In the genomic region with DNA sequence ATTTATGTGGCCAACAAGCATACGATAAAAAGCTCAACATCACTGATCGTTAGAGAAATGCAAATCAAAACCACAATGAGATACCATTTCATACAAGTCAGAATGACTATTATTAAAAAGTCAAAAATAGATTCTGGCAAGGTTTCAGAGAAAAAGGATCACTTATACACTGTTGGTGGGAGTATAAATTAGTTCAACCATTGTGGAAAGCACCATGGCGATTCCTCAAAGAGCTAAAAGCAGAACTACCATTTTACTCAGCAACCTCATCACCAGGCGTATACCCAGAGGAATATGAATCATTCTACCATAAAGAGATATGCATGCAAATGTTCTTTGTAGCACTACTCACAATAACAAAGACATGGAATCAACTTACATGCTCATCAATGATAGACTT, we compare ENCODE assay signal across 15 cellular contexts.
DNase-seq lines count a peak whose midpoint lies in the region; ATAC-seq, FAIRE-seq and TF ChIP-seq lines count a peak whose summit lies in the region.
"Had no signal": no experiment of that assay in that cellular context is flagged by ENCODE, and none has a peak within 500 bp of the region (broad histone marks: within the 10 kb centered on the region; RNA-seq: fewer than 3 reads in every experiment).

No MANE protein-coding gene starts in this region.

- POLR2A ChIA-PET in GM12878 (lab: Charles Lee), result no interaction called here

- H4K20me1 ChIP-seq in GM12878 (ENCODE audit: control insufficient read depth, insufficient read depth), result no peaks in the 10 kb centered on the region

- no peak overlapping the region for H3K9ac ChIP-seq in GM12878 (ENCODE audit: control insufficient read depth, insufficient read depth, low read length)

- no peak overlapping the region for H3K4me2 ChIP-seq in GM12878 (ENCODE audit: control insufficient read depth, insufficient read depth)

- no peaks in the 10 kb centered on the region for H3K27me3 ChIP-seq in GM12878 (replicated peaks in 1 of 2; ENCODE audit: control insufficient read depth in 2 of 2, insufficient read depth in 2 of 2, low read length in 1 of 2)
- H3K27me3 ChIP-seq: gastrocnemius medialis, SJSA1 had no signal

- SMC1A ChIA-PET in GM12878 (lab: Charles Lee; ENCODE audit: uncharacterized antibody, unreplicated experiment), result no interaction called here

- H3K9me3 ChIP-seq in GM12878 (replicated peaks; ENCODE audit: control insufficient read depth, insufficient read depth, low read length), result no peaks in the 10 kb centered on the region
- H3K9me3 ChIP-seq: gastrocnemius medialis, SJSA1 had no signal

- H3K79me2 ChIP-seq in GM12878 (ENCODE audit: control insufficient read depth, insufficient read depth, low read length), result no peaks in the 10 kb centered on the region

- DNase-seq in GM12878 (ENCODE audit: low read depth, low spot score), result peak; percentile 5
- no peak for DNase-seq in NCI-H128 (lab: John Stamatoyannopoulos, UW; ENCODE audit: unreplicated experiment)
- no peak for DNase-seq in foreskin melanocyte
- no peak for DNase-seq in DMS114 treated with DMSO at 0.1 percent for 48 hours (lab: John Stamatoyannopoulos, UW; ENCODE audit: unreplicated experiment)
- DNase-seq in cerebellum (ENCODE audit: low spot score), result no peak
- DNase-seq: activated CD4-positive, alpha-beta T cell treated with anti-CD3 and anti-CD28 coated beads, Interleukin-2, amount 50 U/mL, for 4 hours; activated T-cell treated with anti-CD3 and anti-CD28 coated beads, Interleukin-2, amount 50 U/mL, for 48 hours; DMS79 treated with DMSO at 0.1 percent for 48 hours; gastrocnemius medialis; mammary epithelial cell had no signal

- RAD21 ChIA-PET in GM12878 (lab: Charles Lee; ENCODE audit: unreplicated experiment), result no interaction called here

- ATAC-seq in GM18520 (IDR thresholded peaks at IDR 0.05; ENCODE audit: unreplicated experiment), result peak; percentile 77
- peak; percentile 58 for ATAC-seq in GM21619 (IDR thresholded peaks at IDR 0.05; ENCODE audit: unreplicated experiment)
- ATAC-seq in HG03159 (IDR thresholded peaks at IDR 0.05; ENCODE audit: unreplicated experiment), result peak; percentile 78
- ATAC-seq in GM12878, result peak; percentile 78
- ATAC-seq: gastrocnemius medialis had no signal

- intact Hi-C loops in GM12878 (cut with micrococcal nuclease; ENCODE audit: unreplicated experiment), result no loop called here

- TF ChIP-seq EP300 in GM12878 (IDR thresholded peaks at IDR 0.05; ENCODE audit: borderline replicate concordance in 1 of 2, control insufficient read depth in 1 of 2, low read depth in 2 of 2, low read length in 2 of 2), result no peak

- H3K27ac ChIP-seq in GM12878 (ENCODE audit: control insufficient read depth, insufficient read depth), result no peak overlapping the region
- H3K27ac ChIP-seq: gastrocnemius medialis, SJSA1, thoracic aorta had no signal

- no peak overlapping the region for H2AFZ ChIP-seq in GM12878 (ENCODE audit: control insufficient read depth, low read depth, low read length)

- FAIRE-seq in GM12878 (lab: Jason Lieb, UNC), result no peak

- in situ Hi-C loops in GM12878 (cut with MboI), result no loop called here

- WGBS in GM12878 (ENCODE audit: insufficient coverage, insufficient replicate concordance, low lambda C conversion rate, missing lambda C conversion rate), result 5% methylated on average over 4 of the region's 4 CpGs

- H3K4me3 ChIP-seq in GM12878, result no peak overlapping the region
- H3K4me3 ChIP-seq: gastrocnemius medialis, SJSA1, thoracic aorta had no signal

- CTCF ChIA-PET in GM12878 (lab: Yijun Ruan, JAX), result no interaction called here

- no peak for TF ChIP-seq RAD21 in GM12878 (IDR thresholded peaks at IDR 0.05; ENCODE audit: insufficient read depth, low read depth, low read length)

- no peak for TF ChIP-seq CTCF in GM12878 (IDR thresholded peaks at IDR 0.05 in 2 of 3, conservative IDR thresholded peaks at IDR 0.05 in 1 of 3; ENCODE audit: control insufficient read depth in 2 of 3, extremely low read depth in 1 of 3, insufficient read depth in 1 of 3, low read depth in 3 of 3, low read length in 3 of 3)

- no TSS peak for BruUV-seq in GM12878 (replicated peaks; lab: Mats Ljungman, UMichigan)

- TF ChIP-seq POLR2A in GM12878 (IDR thresholded peaks at IDR 0.05; ENCODE audit: low read depth, low read length), result no peak

- H3K36me3 ChIP-seq in GM12878 (ENCODE audit: control insufficient read depth in 2 of 2, insufficient read depth in 2 of 2, low read length in 1 of 2), result no peaks in the 10 kb centered on the region
- H3K36me3 ChIP-seq: gastrocnemius medialis, SJSA1, thoracic aorta had no signal

- no peaks in the 10 kb centered on the region for H3K4me1 ChIP-seq in GM12878 (ENCODE audit: control insufficient read depth, insufficient read depth, low read length)
- H3K4me1 ChIP-seq: gastrocnemius medialis, SJSA1 had no signal

TF ChIP-seq in GM12878, 131 proteins besides CTCF, POLR2A, EP300 and RAD21 (continues in another document):
- TF ChIP-seq RCOR1 (conservative IDR thresholded peaks at IDR 0.05; ENCODE audit: low read depth, low read length), result no peak
- TF ChIP-seq JUNB (IDR thresholded peaks at IDR 0.05), result peak; percentile 36; the same call in 1 of the 2 replicates
- TF ChIP-seq ATF7 (IDR thresholded peaks at IDR 0.05; ENCODE audit: low read depth), result peak; percentile 27; the same call in 1 of the 2 replicates
- TF ChIP-seq SMARCA5 (IDR thresholded peaks at IDR 0.05), result no peak
- no peak for TF ChIP-seq IRF4 (IDR thresholded peaks at IDR 0.05; ENCODE audit: low read depth, low read length)
- TF ChIP-seq BACH1 (IDR thresholded peaks at IDR 0.05; ENCODE audit: borderline replicate concordance), result no peak
- TF ChIP-seq RUNX3 (IDR thresholded peaks at IDR 0.05; ENCODE audit: low read length), result peak; percentile 38
- no peak for TF ChIP-seq WRNIP1 (IDR thresholded peaks at IDR 0.05; ENCODE audit: borderline replicate concordance, low read depth, low read length)
- no peak for TF ChIP-seq ZBTB33 (IDR thresholded peaks at IDR 0.05)
- TF ChIP-seq, protein P1, sequence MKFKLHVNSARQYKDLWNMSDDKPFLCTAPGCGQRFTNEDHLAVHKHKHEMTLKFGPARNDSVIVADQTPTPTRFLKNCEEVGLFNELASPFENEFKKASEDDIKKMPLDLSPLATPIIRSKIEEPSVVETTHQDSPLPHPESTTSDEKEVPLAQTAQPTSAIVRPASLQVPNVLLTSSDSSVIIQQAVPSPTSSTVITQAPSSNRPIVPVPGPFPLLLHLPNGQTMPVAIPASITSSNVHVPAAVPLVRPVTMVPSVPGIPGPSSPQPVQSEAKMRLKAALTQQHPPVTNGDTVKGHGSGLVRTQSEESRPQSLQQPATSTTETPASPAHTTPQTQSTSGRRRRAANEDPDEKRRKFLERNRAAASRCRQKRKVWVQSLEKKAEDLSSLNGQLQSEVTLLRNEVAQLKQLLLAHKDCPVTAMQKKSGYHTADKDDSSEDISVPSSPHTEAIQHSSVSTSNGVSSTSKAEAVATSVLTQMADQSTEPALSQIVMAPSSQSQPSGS (IDR thresholded peaks at IDR 0.05; ENCODE audit: low read length), result peak; percentile 38; the same call in 1 of the 2 replicates
- TF ChIP-seq PAX8 (IDR thresholded peaks at IDR 0.05), result no peak
- TF ChIP-seq, protein P2, sequence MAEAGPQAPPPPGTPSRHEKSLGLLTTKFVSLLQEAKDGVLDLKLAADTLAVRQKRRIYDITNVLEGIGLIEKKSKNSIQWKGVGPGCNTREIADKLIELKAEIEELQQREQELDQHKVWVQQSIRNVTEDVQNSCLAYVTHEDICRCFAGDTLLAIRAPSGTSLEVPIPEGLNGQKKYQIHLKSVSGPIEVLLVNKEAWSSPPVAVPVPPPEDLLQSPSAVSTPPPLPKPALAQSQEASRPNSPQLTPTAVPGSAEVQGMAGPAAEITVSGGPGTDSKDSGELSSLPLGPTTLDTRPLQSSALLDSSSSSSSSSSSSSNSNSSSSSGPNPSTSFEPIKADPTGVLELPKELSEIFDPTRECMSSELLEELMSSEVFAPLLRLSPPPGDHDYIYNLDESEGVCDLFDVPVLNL (IDR thresholded peaks at IDR 0.05; ENCODE audit: low read depth, low read length), result no peak
- no peak for TF ChIP-seq HCFC1 (IDR thresholded peaks at IDR 0.05; ENCODE audit: low read length)
- TF ChIP-seq NBN (IDR thresholded peaks at IDR 0.05), result no peak
- TF ChIP-seq MEF2A (IDR thresholded peaks at IDR 0.05; ENCODE audit: insufficient read depth, low read depth, low read length), result peak; percentile 82
- TF ChIP-seq STAT1 (conservative IDR thresholded peaks at IDR 0.05), result no peak
- no peak for TF ChIP-seq SMAD1 (IDR thresholded peaks at IDR 0.05; ENCODE audit: low read depth, partially characterized antibody)
- TF ChIP-seq MEF2B (IDR thresholded peaks at IDR 0.05; ENCODE audit: partially characterized antibody, poor library complexity, severe bottlenecking), result peak; percentile 77
- no peak for TF ChIP-seq STAT3 (IDR thresholded peaks at IDR 0.05; ENCODE audit: low read depth, low read length)
- TF ChIP-seq FOXM1 (IDR thresholded peaks at IDR 0.05; ENCODE audit: low read depth, low read length), result 0 out of 2 replicates have a peak, but pooled peaks have one; percentile 21
- 0 out of 4 replicates have a peak, but pooled peaks of 1 of the 2 experiments have one; percentile 5 for TF ChIP-seq BHLHE40 (IDR thresholded peaks at IDR 0.05; ENCODE audit: borderline replicate concordance in 1 of 2, low read depth in 2 of 2, low read length in 1 of 2)
- TF ChIP-seq CHD2 (IDR thresholded peaks at IDR 0.05; ENCODE audit: borderline replicate concordance, low read depth, low read length), result no peak
- TF ChIP-seq YY1 (IDR thresholded peaks at IDR 0.05; ENCODE audit: low read depth, low read length), result no peak
- TF ChIP-seq CHD4 (IDR thresholded peaks at IDR 0.05), result no peak
